30 cellular contexts compared by ENCODE assay signal in genomic region chr18:5747678-5748077, GRCh38.
"Had no signal": no experiment of that assay in that cellular context is flagged by ENCODE, and none has a peak within 500 bp of the region (broad histone marks: within the 10 kb centered on the region; RNA-seq: fewer than 3 reads in every experiment).

No MANE protein-coding gene starts in this region.

- H3K36me3 ChIP-seq: colonic mucosa, gastroesophageal sphincter, heart left ventricle, left ventricle myocardium inferior, lower lobe of right lung, neutrophil, right lobe of liver, suprapubic skin, transverse colon, upper lobe of right lung, uterus had no signal

- H3K4me1 Mint-ChIP-seq: naive thymus-derived CD8-positive, alpha-beta T cell; stimulated activated naive CD8-positive, alpha-beta T cell treated with anti-CD3 and anti-CD28 coated beads, Interleukin-15, amount 100 ng/mL, for 72 hours had no signal

- H3K27me3 ChIP-seq: colonic mucosa, foreskin keratinocyte, neutrophil, right lobe of liver, transverse colon, uterus had no signal

- DNase-seq: colonic mucosa; effector CD8-positive, alpha-beta T cell; endodermal cell; foreskin keratinocyte; heart left ventricle; hippocampal formation; left cardiac atrium; left ventricle myocardium inferior; lower lobe of right lung; naive thymus-derived CD8-positive, alpha-beta T cell; right lobe of liver; stimulated activated CD4-positive, alpha-beta T cell treated with anti-CD3 and anti-CD28 coated beads, Interleukin-12 subunit alpha, Interleukin-12 subunit beta, amount 100 ng/mL, for 4 hours; stimulated activated CD4-positive, alpha-beta T cell treated with anti-CD3 and anti-CD28 coated beads, Interleukin-1b, Interleukin-23, amount 100 ng/mL, for 48 hours; stimulated activated CD4-positive, alpha-beta T cell treated with anti-CD3 and anti-CD28 coated beads, Interleukin-4, amount 100 ng/mL, for 1 hour; stimulated activated CD8-positive, alpha-beta memory T cell treated with anti-CD3 and anti-CD28 coated beads, Interleukin-4, amount 100 ng/mL, for 48 hours; stimulated activated naive CD4-positive, alpha-beta T cell; stimulated activated naive CD8-positive, alpha-beta T cell treated with anti-CD3 and anti-CD28 coated beads, Interleukin-15, amount 100 ng/mL, for 72 hours; transverse colon; upper lobe of right lung; uterus had no signal

- H3K9me3 Mint-ChIP-seq: dendritic cell treated with granulocyte-macrophage colony-stimulating factor and Interleukin-4, amounts not matched to agents 40 ng/mL and 50 ng/mL, for 4 days; endodermal cell had no signal

- H3K4me1 ChIP-seq: colonic mucosa, foreskin keratinocyte, gastroesophageal sphincter, heart left ventricle, left ventricle myocardium inferior, lower lobe of right lung, parathyroid adenoma, right lobe of liver, suprapubic skin, transverse colon, upper lobe of right lung, uterus had no signal

- H3K27ac ChIP-seq: colonic mucosa, epithelial cell of prostate, foreskin keratinocyte, gastroesophageal sphincter, heart left ventricle, left ventricle myocardium inferior, lower lobe of right lung, neutrophil, parathyroid adenoma, right lobe of liver, suprapubic skin, transverse colon, upper lobe of right lung, uterus had no signal

- H3K9me3 ChIP-seq: colonic mucosa, gastroesophageal sphincter, heart left ventricle, left ventricle myocardium inferior, lower lobe of right lung, neutrophil, right lobe of liver, suprapubic skin, transverse colon, upper lobe of right lung, uterus had no signal

- H3K27ac Mint-ChIP-seq: dendritic cell treated with granulocyte-macrophage colony-stimulating factor and Interleukin-4, amounts not matched to agents 40 ng/mL and 50 ng/mL, for 4 days; endodermal cell; naive thymus-derived CD8-positive, alpha-beta T cell; progenitor cell of endocrine pancreas; stimulated activated naive CD8-positive, alpha-beta T cell treated with anti-CD3 and anti-CD28 coated beads, Interleukin-15, amount 100 ng/mL, for 72 hours had no signal

- FAIRE-seq: islet of Langerhans had no signal

- ATAC-seq: esophagus mucosa; foreskin keratinocyte; gastroesophageal sphincter; heart left ventricle; left cardiac atrium; lower lobe of right lung; naive thymus-derived CD8-positive, alpha-beta T cell; stimulated activated naive CD8-positive, alpha-beta T cell treated with anti-CD3 and anti-CD28 coated beads, Interleukin-15, amount 100 ng/mL, for 72 hours; upper lobe of right lung had no signal

- H3K4me3 ChIP-seq: colonic mucosa, gastroesophageal sphincter, heart left ventricle, left ventricle myocardium inferior, lower lobe of right lung, right lobe of liver, smooth muscle cell, suprapubic skin, transverse colon, upper lobe of right lung, uterus had no signal

- H3K4me3 Mint-ChIP-seq: dendritic cell treated with granulocyte-macrophage colony-stimulating factor and Interleukin-4, amounts not matched to agents 40 ng/mL and 50 ng/mL, for 4 days; endodermal cell; naive thymus-derived CD8-positive, alpha-beta T cell; stimulated activated naive CD8-positive, alpha-beta T cell treated with anti-CD3 and anti-CD28 coated beads, Interleukin-15, amount 100 ng/mL, for 72 hours had no signal
